Comparison of ENCODE assay signal across 8 cellular contexts in genomic region chr17:59154721-59155438, GRCh38. TPM values are rescaled to one million over a fixed set of nuclear protein-coding genes. Genes with fewer than 3 reads are reported as not detected.
A peak's percentile ranks its signal among the peaks of the same experiment; 100 is the strongest.
DNase-seq lines count a peak whose midpoint lies in the region; ATAC-seq, FAIRE-seq and TF ChIP-seq lines count a peak whose summit lies in the region.

TSS of gene SKA2 (minus strand) at chr17:59155186. CDS start at chr17:59155163, 23 bp downstream.

- DNase-seq in NCI-H2081 treated with DMSO at 0.1 percent for 48 hours (lab: John Stamatoyannopoulos, UW) (peak; percentile 89), bronchial epithelial cell (ENCODE audit: low read depth) (no peak), kidney epithelial cell (ENCODE audit: low read depth) (no peak), GM10248 (ENCODE audit: extremely low spot score) (no peak)
- peak; percentile 84 to 95 for DNase-seq in stimulated activated CD4-positive, alpha-beta T cell treated with anti-CD3 and anti-CD28 coated beads, Interleukin-1b, Interleukin-23, amount 100 ng/mL, for 4 hours (ENCODE audit: low read depth in 2 of 2)

- H3K4me3 ChIP-seq in WI38 (ENCODE audit: low read depth, low read length): peak within 1 kb of the TSS; percentile 79
- H3K4me3 ChIP-seq in bronchial epithelial cell (ENCODE audit: low read depth, low read length): peak within 1 kb of the TSS; percentile 80
- H3K4me3 ChIP-seq in kidney epithelial cell (ENCODE audit: low read depth, low read length): peak within 1 kb of the TSS; percentile 64

- no peaks in the 10 kb centered on the region for H3K27me3 ChIP-seq in bronchial epithelial cell (ENCODE audit: control insufficient read depth, insufficient read depth, low read length)
- no peaks in the 10 kb centered on the region for H3K27me3 ChIP-seq in kidney epithelial cell (ENCODE audit: control insufficient read depth, insufficient read depth, low read length)

- peak; percentile 84 for FAIRE-seq in bronchial epithelial cell (lab: Jason Lieb, UNC)

- no peaks in the 10 kb centered on the region for H3K36me3 ChIP-seq in bronchial epithelial cell (ENCODE audit: control insufficient read depth, insufficient read depth, low read length)
- H3K36me3 ChIP-seq in kidney epithelial cell (ENCODE audit: control insufficient read depth, insufficient read depth, low read length): no peaks in the 10 kb centered on the region

- CTCF ChIA-PET in GM10248 (lab: Yijun Ruan, JAX): interaction anchor here (0.9 to 1.3 kb wide), 4 partner anchors 8 to 65 kb away, joined by 3 to 4 read pairs (median 3); partner anchors contain the start of gene GDPD1

- ATAC-seq in HG03025 (IDR thresholded peaks at IDR 0.05; ENCODE audit: low FRiP score, unreplicated experiment): peak; percentile 83

- POLR2A ChIA-PET in GM10248 (lab: Yijun Ruan, JAX): interaction anchor here (0.6 to 1.5 kb wide), 7 partner anchors 18 to 1196 kb away, joined by 3 to 8 read pairs (median 3); partner anchors contain the start of genes SMG8 and SUPT4H1

- no peak for TF ChIP-seq CTCF in WI38 (IDR thresholded peaks at IDR 0.05; ENCODE audit: low read depth, low read length)
- TF ChIP-seq CTCF in bronchial epithelial cell (IDR thresholded peaks at IDR 0.05; ENCODE audit: insufficient read depth, low read length, severe bottlenecking): no peak
- no peak for TF ChIP-seq CTCF in kidney epithelial cell (IDR thresholded peaks at IDR 0.05; ENCODE audit: insufficient read depth, low read length, poor library complexity, severe bottlenecking)
- no peak for TF ChIP-seq CTCF in GM10248 (IDR thresholded peaks at IDR 0.05; ENCODE audit: control extremely low read depth, extremely low read depth, low read depth, missing control alignments)

- TF ChIP-seq POLR2A in GM18526 (IDR thresholded peaks at IDR 0.05; ENCODE audit: extremely low read depth, insufficient read length): peak; percentile 49

RNA-seq across cellular contexts. Expression of gene SKA2, which starts in this region (rescaled TPM):
- total RNA-seq in bronchial epithelial cell (22.1 and 34.2 TPM in 2 replicates), kidney epithelial cell (25.7 and 42.8 TPM in 2 replicates)

Comparison
In these comparisons a context has a peak if more than half of its experiments do, and no peak if none do; other contexts are left out.
1. DNase-seq: peak in NCI-H2081 treated with DMSO at 0.1 percent for 48 hours (single experiment) and stimulated activated CD4-positive, alpha-beta T cell treated with anti-CD3 and anti-CD28 coated beads, Interleukin-1b, Interleukin-23, amount 100 ng/mL, for 4 hours (2 of 2); none in bronchial epithelial cell (single experiment), kidney epithelial cell (single experiment) and GM10248 (single experiment).
2. Peak in every context shown above with its lines, with median percentiles within 50 percentile points of each other: H3K4me3 ChIP-seq.